21 cellular contexts compared by ENCODE assay signal in the genomic region with DNA sequence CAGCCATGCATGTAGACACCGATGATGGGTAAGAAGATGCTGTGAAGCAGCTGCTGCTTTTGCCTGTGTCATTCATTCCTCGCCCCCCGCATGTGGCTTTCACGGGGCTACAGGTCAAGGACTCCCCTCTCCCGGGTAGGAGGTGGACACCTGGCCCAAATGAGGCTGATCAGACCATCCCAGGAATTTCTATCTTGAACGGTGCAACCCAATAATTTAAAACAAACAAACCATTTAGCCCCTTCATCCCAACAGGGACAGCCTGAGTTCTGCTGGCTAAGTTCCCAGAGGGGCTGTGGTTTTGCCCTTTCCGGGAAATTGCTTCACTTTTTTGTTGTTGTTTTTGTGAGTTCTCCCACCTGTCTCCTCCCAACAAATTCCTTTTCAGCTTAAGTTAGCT.
A peak's percentile ranks its signal among the peaks of the same experiment; 100 is the strongest.
DNase-seq lines count a peak whose midpoint lies in the region; ATAC-seq and TF ChIP-seq lines count a peak whose summit lies in the region.
"Had no signal": no experiment of that assay in that cellular context is flagged by ENCODE, and none has a peak within 500 bp of the region (broad histone marks: within the 10 kb centered on the region; RNA-seq: fewer than 3 reads in every experiment).

No MANE protein-coding gene starts in this region.

- no peak for ATAC-seq in HG02840 (IDR thresholded peaks at IDR 0.05; ENCODE audit: low FRiP score, unreplicated experiment)

- H3K4me3 ChIP-seq in HL-60 (replicated peaks; ENCODE audit: insufficient read depth, low read length), result no peak overlapping the region
- H3K4me3 ChIP-seq in astrocyte of the cerebellum (ENCODE audit: low read depth, low read length), result no peak overlapping the region
- H3K4me3 ChIP-seq in spleen, result no peak overlapping the region
- H3K4me3 ChIP-seq: HAP-1 had no signal

- H3K9me3 ChIP-seq in spleen, result no peaks in the 10 kb centered on the region
- H3K9me3 ChIP-seq: HAP-1 had no signal

- H3K27ac ChIP-seq in HL-60 (replicated peaks) (peak overlapping the region; percentile 35), spleen (peak overlapping the region in 6 of 8 donors; percentile 9 to 87 (median 53))

- H3K27me3 ChIP-seq in HL-60 (ENCODE audit: insufficient read depth, poor library complexity, severe bottlenecking), result no peaks in the 10 kb centered on the region
- H3K27me3 ChIP-seq in spleen (replicated peaks in 1 of 7), result peaks cover 0 to 12% (median 0%) of the 10 kb centered on the region in 7 donors

- peaks cover 0 to 26% (median 11%) of the 10 kb centered on the region in 6 donors for H3K4me1 ChIP-seq in spleen
- H3K4me1 ChIP-seq: HAP-1 had no signal

- no peaks in the 10 kb centered on the region for H3K9me3 Mint-ChIP-seq in endothelial cell (ENCODE audit: unreplicated experiment)
- H3K9me3 Mint-ChIP-seq: activated T-cell treated with anti-CD3 and anti-CD28 coated beads, Interleukin-2, amount 50 U/mL, for 24 hours had no signal

- H3K4me3 Mint-ChIP-seq in endothelial cell (ENCODE audit: unreplicated experiment), result no peak overlapping the region
- H3K4me3 Mint-ChIP-seq: activated T-cell treated with anti-CD3 and anti-CD28 coated beads, Interleukin-2, amount 50 U/mL, for 24 hours; naive B cell had no signal

- 44 to 52% (median 47%) methylated on average over 7 of the region's 7 CpGs for WGBS in spleen, 5 donors

- no peak for DNase-seq in HL-60 (ENCODE audit: low read depth in 1 of 2, low spot score in 1 of 2)
- peak; percentile 56 for DNase-seq in astrocyte of the cerebellum (ENCODE audit: low read depth)
- peak; percentile 71 for DNase-seq in left kidney (ENCODE audit: low read depth, low spot score)
- no peak for DNase-seq in spleen
- no peak for DNase-seq in endothelial cell (ENCODE audit: low spot score)
- DNase-seq in hepatic stellate cell (ENCODE audit: low spot score), result no peak
- no peak for DNase-seq in GM13976 (ENCODE audit: low spot score)
- DNase-seq: activated CD4-positive, CD25-positive, alpha-beta regulatory T cell treated with anti-CD3 and anti-CD28 coated beads, Interleukin-2, amount 50 U/mL, for 72 hours; activated naive CD4-positive, alpha-beta T cell; activated T-cell treated with anti-CD3 and anti-CD28 coated beads, Interleukin-2, amount 50 U/mL, for 24 hours; DMS79 treated with DMSO at 0.1 percent for 48 hours; foreskin fibroblast; mammary epithelial cell; naive B cell; NCI-H1436; NCI-H524 treated with DMSO at 0.1 percent for 48 hours; stimulated activated CD4-positive, alpha-beta T cell treated with anti-CD3 and anti-CD28 coated beads, Interleukin-2, amount 100 ng/mL, for 24 hours; stimulated activated naive CD4-positive, alpha-beta T cell; SW 1271 had no signal

- peaks cover 6% of the 10 kb centered on the region for H3K27me3 Mint-ChIP-seq in endothelial cell (ENCODE audit: unreplicated experiment)

- TF ChIP-seq CTCF in HL-60 (IDR thresholded peaks at IDR 0.05; ENCODE audit: insufficient read depth, low read length) (no peak), astrocyte of the cerebellum (IDR thresholded peaks at IDR 0.05; ENCODE audit: low read depth, low read length, missing control alignments) (no peak), spleen (IDR thresholded peaks at IDR 0.05 in 8 of 11, conservative IDR thresholded peaks at IDR 0.05 in 3 of 11) (no peak), endothelial cell (IDR thresholded peaks at IDR 0.05; ENCODE audit: unreplicated experiment) (no peak), GM13976 (IDR thresholded peaks at IDR 0.05; ENCODE audit: borderline replicate concordance, control extremely low read depth, extremely low read depth, insufficient read depth, missing control alignments) (no peak)

- peaks cover 7% of the 10 kb centered on the region for H3K4me1 Mint-ChIP-seq in endothelial cell (ENCODE audit: unreplicated experiment)
- H3K4me1 Mint-ChIP-seq: naive B cell had no signal

- H3K36me3 ChIP-seq in spleen, result no peaks in the 10 kb centered on the region
- H3K36me3 ChIP-seq: HAP-1 had no signal

- H3K36me3 Mint-ChIP-seq in endothelial cell (ENCODE audit: low read depth, unreplicated experiment), result no peaks in the 10 kb centered on the region
- H3K36me3 Mint-ChIP-seq: naive B cell had no signal

- H3K27ac Mint-ChIP-seq in endothelial cell (ENCODE audit: unreplicated experiment), result no peak overlapping the region
- H3K27ac Mint-ChIP-seq: activated T-cell treated with anti-CD3 and anti-CD28 coated beads, Interleukin-2, amount 50 U/mL, for 24 hours had no signal

- no peak for TF ChIP-seq POLR2A in spleen (IDR thresholded peaks at IDR 0.05)

- intact Hi-C loops in spleen (cut with DNase I; ENCODE audit: low total_unique reads), result no loop called here

- in situ Hi-C loops in astrocyte of the cerebellum (cut with HindIII; ENCODE audit: low sequenced_read_pairs) (no loop called here), GM13976 (cut with MboI; ENCODE audit: low sequenced_read_pairs, unreplicated experiment) (loop anchor here (25.0 kb wide), 1 partner anchor 109 kb away; no protein-coding TSS in a partner anchor)

Comparison
In these comparisons a context has a peak if more than half of its experiments do, and no peak if none do; other contexts are left out.
1. DNase-seq: peak in astrocyte of the cerebellum (single experiment) and left kidney (single experiment); none in HL-60 (0 of 2), spleen (single experiment), endothelial cell (single experiment), hepatic stellate cell (single experiment) and GM13976 (single experiment).